Comparison of ENCODE assay signal across 10 cellular contexts in genomic region chr15:39578851-39579486, GRCh38. TPM values are rescaled to one million over a fixed set of nuclear protein-coding genes. Genes with fewer than 3 reads are reported as not detected.
DNase-seq lines count a peak whose midpoint lies in the region; ATAC-seq and TF ChIP-seq lines count a peak whose summit lies in the region.
"Had no signal": no experiment of that assay in that cellular context is flagged by ENCODE, and none has a peak within 500 bp of the region (broad histone marks: within the 10 kb centered on the region; RNA-seq: fewer than 3 reads in every experiment).

No MANE protein-coding gene starts in this region.

- peaks cover 23% of the 10 kb centered on the region for H3K36me3 Mint-ChIP-seq in osteocyte (ENCODE audit: unreplicated experiment)

- H3K27ac Mint-ChIP-seq in osteocyte (ENCODE audit: unreplicated experiment): peak overlapping the region; percentile 95

- TF ChIP-seq CTCF in AG10803 (conservative IDR thresholded peaks at IDR 0.05; ENCODE audit: low read length) (peak; percentile 58), fibroblast of pulmonary artery (IDR thresholded peaks at IDR 0.05; ENCODE audit: low read length, missing control alignments) (peak; percentile 37), osteocyte (IDR thresholded peaks at IDR 0.05) (peak; percentile 17)

- peak overlapping the region; percentile 87 for H3K27ac ChIP-seq in SJCRH30

- peak overlapping the region; percentile 57 for H3K4me3 ChIP-seq in AG10803 (ENCODE audit: low read length)
- peak overlapping the region; percentile 71 for H3K4me3 ChIP-seq in SJCRH30
- peak overlapping the region; percentile 91 for H3K4me3 ChIP-seq in fibroblast of pulmonary artery (replicated peaks; ENCODE audit: low read depth, low read length)

- no peaks in the 10 kb centered on the region for H3K27me3 ChIP-seq in SJCRH30

- H3K4me1 Mint-ChIP-seq in osteocyte (ENCODE audit: unreplicated experiment): peaks cover 50% of the 10 kb centered on the region

- peaks cover 11% of the 10 kb centered on the region for H3K4me1 ChIP-seq in SJCRH30

- H3K4me3 Mint-ChIP-seq in osteocyte (ENCODE audit: unreplicated experiment): peak overlapping the region; percentile 97

- peaks cover 7% of the 10 kb centered on the region for H3K36me3 ChIP-seq in SJCRH30

- H3K9me3 ChIP-seq in SJCRH30 (replicated peaks): no peaks in the 10 kb centered on the region

- no peaks in the 10 kb centered on the region for H3K9me3 Mint-ChIP-seq in osteocyte (ENCODE audit: unreplicated experiment)

- peak; percentile 69 for DNase-seq in AG10803 (ENCODE audit: low read depth)
- peak in 1 of 2 experiments; percentile 37 for DNase-seq in SJCRH30
- peak; percentile 65 for DNase-seq in fibroblast of pulmonary artery (ENCODE audit: low read depth)
- no peak for DNase-seq in osteocyte (ENCODE audit: extremely low spot score, unreplicated experiment)
- DNase-seq in NCI-H1092 (lab: John Stamatoyannopoulos, UW): no peak
- no peak for DNase-seq in putamen (ENCODE audit: low spot score)
- DNase-seq: NK-92 treated with Interleukin-12 subunit alpha and Interleukin-12 subunit beta, amount 100 ng/mL, for 24 hours; stimulated activated CD4-positive, alpha-beta T cell treated with anti-CD3 and anti-CD28 coated beads, Interleukin-4, amount 100 ng/mL, for 1 hour had no signal

- H3K27me3 Mint-ChIP-seq in osteocyte (ENCODE audit: unreplicated experiment): no peaks in the 10 kb centered on the region

- no peak for ATAC-seq in HG03095 (IDR thresholded peaks at IDR 0.05; ENCODE audit: unreplicated experiment)
- ATAC-seq in GM18868 (IDR thresholded peaks at IDR 0.05; ENCODE audit: unreplicated experiment): no peak

RNA-seq across cellular contexts. Expression of gene THBS1, which starts 1.9 kb away (rescaled TPM):
- total RNA-seq in SJCRH30 (2014; rRNA removed; shearing (Covaris generic)): 24.3 and 24.4 TPM in 2 replicates
- total RNA-seq in osteocyte: 812 and 849 TPM in 2 replicates

Comparison
In these comparisons a context has a peak if more than half of its experiments do, and no peak if none do; other contexts are left out.
1. DNase-seq: peak in AG10803 (single experiment) and fibroblast of pulmonary artery (single experiment); none in osteocyte (single experiment), NCI-H1092 (single experiment) and putamen (single experiment).
2. RNA of gene THBS1, which starts 1.9 kb away (total RNA-seq): 812 to 849 TPM in osteocyte; 24.3 to 24.4 TPM in SJCRH30; every median in the first group is over 10 times any median in the second.
3. Peak in every context shown above with its lines, with median percentiles within 50 percentile points of each other: H3K4me3 ChIP-seq and CTCF ChIP-seq.